ENCODE assay signal across 14 cellular contexts in genomic region chr2:198098918-198099317, GRCh38.
DNase-seq lines count a peak whose midpoint lies in the region; ATAC-seq and TF ChIP-seq lines count a peak whose summit lies in the region.
"Had no signal": no experiment of that assay in that cellular context is flagged by ENCODE, and none has a peak within 500 bp of the region (broad histone marks: within the 10 kb centered on the region; RNA-seq: fewer than 3 reads in every experiment).

No MANE protein-coding gene starts in this region.

- H3K27ac Mint-ChIP-seq in mesothelial cell of epicardium, result no peak overlapping the region
- H3K27ac Mint-ChIP-seq: activated T-cell treated with anti-CD3 and anti-CD28 coated beads, Interleukin-2, amount 50 U/mL, for 24 hours had no signal

- H3K4me2 ChIP-seq in SK-N-SH, result peak overlapping the region; percentile 41; the same call in 1 of the 2 replicates

- no peak overlapping the region for H3K4me3 ChIP-seq in SK-N-SH (ENCODE audit: low read depth in 2 of 2, low read length in 1 of 2)
- H3K4me3 ChIP-seq: heart right ventricle, right atrium auricular region had no signal

- no peaks in the 10 kb centered on the region for H3K27me3 ChIP-seq in SK-N-SH (ENCODE audit: insufficient read depth)
- H3K27me3 ChIP-seq: heart right ventricle, right atrium auricular region had no signal

- H3K9ac ChIP-seq in SK-N-SH, result no peak overlapping the region

- CTCF ChIA-PET in SK-N-SH (lab: Yijun Ruan, JAX), result interaction anchor here (0.6 to 1.2 kb wide), 4 partner anchors 11 to 198 kb away, joined by 3 to 4 read pairs (median 4); no protein-coding TSS in a partner anchor

- no peak; a peak in 1 of 4 replicates for TF ChIP-seq EP300 in SK-N-SH (IDR thresholded peaks at IDR 0.05; ENCODE audit: borderline replicate concordance in 1 of 2, low read depth in 1 of 2, low read length in 1 of 2)

- peak overlapping the region; percentile 54 to 79; a peak in 3 of 4 replicates for H3K27ac ChIP-seq in SK-N-SH (ENCODE audit: low read depth in 2 of 2, low read length in 1 of 2)
- H3K27ac ChIP-seq: C4-2B, heart right ventricle, right atrium auricular region had no signal

- no peaks in the 10 kb centered on the region for H3K9me3 Mint-ChIP-seq in mesothelial cell of epicardium
- H3K9me3 Mint-ChIP-seq: activated T-cell treated with anti-CD3 and anti-CD28 coated beads, Interleukin-2, amount 50 U/mL, for 24 hours had no signal

- H3K9me3 ChIP-seq in SK-N-SH, result no peaks in the 10 kb centered on the region
- H3K9me3 ChIP-seq: heart right ventricle, right atrium auricular region had no signal

- H3K27me3 Mint-ChIP-seq in mesothelial cell of epicardium (ENCODE audit: low read depth), result peaks cover 23% of the 10 kb centered on the region
- H3K27me3 Mint-ChIP-seq: activated T-cell treated with anti-CD3 and anti-CD28 coated beads, Interleukin-2, amount 50 U/mL, for 24 hours had no signal

- no peaks in the 10 kb centered on the region for H3K36me3 Mint-ChIP-seq in mesothelial cell of epicardium

- TF ChIP-seq CTCF in SK-N-SH (IDR thresholded peaks at IDR 0.05), result no peak
- no peak for TF ChIP-seq CTCF in mesothelial cell of epicardium (IDR thresholded peaks at IDR 0.05; ENCODE audit: unreplicated experiment)

- peaks cover 0 to 25% of the 10 kb centered on the region in 2 experiments for H3K36me3 ChIP-seq in SK-N-SH (replicated peaks in 1 of 2; ENCODE audit: control insufficient read depth in 1 of 2, insufficient read depth in 2 of 2, low read length in 1 of 2)
- H3K36me3 ChIP-seq: right atrium auricular region had no signal

- no peaks in the 10 kb centered on the region for H4K20me1 ChIP-seq in SK-N-SH (ENCODE audit: insufficient read depth)

- no peaks in the 10 kb centered on the region for H3K9me2 ChIP-seq in SK-N-SH

- no peaks in the 10 kb centered on the region for H3K79me2 ChIP-seq in SK-N-SH (ENCODE audit: insufficient read depth)

- peak overlapping the region; percentile 50; the same call in 1 of the 2 replicates for H2AFZ ChIP-seq in SK-N-SH (ENCODE audit: low read depth)

- H3F3A ChIP-seq in SK-N-SH (replicated peaks; ENCODE audit: insufficient read depth), result peaks cover 5% of the 10 kb centered on the region

- DNase-seq in ELF-1 (ENCODE audit: low read depth, low spot score) (peak; percentile 1), SK-N-SH (peak; percentile 15), globus pallidus (ENCODE audit: low spot score) (peak; percentile 92), occipital lobe (lab: John Stamatoyannopoulos, UW) (peak; percentile 13), COR-L47 (lab: John Stamatoyannopoulos, UW) (no peak), mesothelial cell of epicardium (ENCODE audit: low spot score in 2 of 2, unreplicated experiment in 2 of 2) (no peak)
- no peak for DNase-seq in activated CD4-positive, alpha-beta T cell treated with anti-CD3 and anti-CD28 coated beads for 1 hour
- DNase-seq: activated T-cell treated with anti-CD3 and anti-CD28 coated beads, Interleukin-2, amount 50 U/mL, for 24 hours; heart right ventricle; KG1; NCI-H2081 treated with DMSO at 0.1 percent for 48 hours had no signal

- H3K4me3 Mint-ChIP-seq in mesothelial cell of epicardium, result no peak overlapping the region
- H3K4me3 Mint-ChIP-seq: activated T-cell treated with anti-CD3 and anti-CD28 coated beads, Interleukin-2, amount 50 U/mL, for 24 hours had no signal

- POLR2A ChIA-PET in SK-N-SH (lab: Yijun Ruan, JAX), result no interaction called here

- no peak for ATAC-seq in HG03135 (IDR thresholded peaks at IDR 0.05; ENCODE audit: unreplicated experiment)

- H3K4me1 Mint-ChIP-seq in mesothelial cell of epicardium, result peaks cover 6% of the 10 kb centered on the region

- no peak for TF ChIP-seq RAD21 in SK-N-SH (IDR thresholded peaks at IDR 0.05; ENCODE audit: low read length)

- 30% methylated on average over 6 of the region's 6 CpGs for WGBS in SK-N-SH (ENCODE audit: low lambda C conversion rate)

- H3K4me1 ChIP-seq in SK-N-SH (ENCODE audit: control insufficient read depth in 1 of 2, insufficient read depth in 2 of 2, low read depth in 1 of 2, low read length in 1 of 2), result peaks cover 3 to 5% of the 10 kb centered on the region in 2 experiments; a peak in 3 of 4 replicates

TF ChIP-seq in SK-N-SH, 30 proteins besides CTCF, POLR2A, EP300 and RAD21 (continues in another document):
- TF ChIP-seq MAX (IDR thresholded peaks at IDR 0.05; ENCODE audit: low read depth), result 0 out of 2 replicates have a peak, but pooled peaks have one; percentile 30
- 0 out of 2 replicates have a peak, but pooled peaks have one; percentile 25 for TF ChIP-seq FOXM1 (IDR thresholded peaks at IDR 0.05; ENCODE audit: low read depth)
- TF ChIP-seq GATA2 (CRISPR knock-in tag; IDR thresholded peaks at IDR 0.05), result peak; percentile 78
- 0 out of 2 replicates have a peak, but pooled peaks have one; percentile 31 for TF ChIP-seq YY1 (IDR thresholded peaks at IDR 0.05; ENCODE audit: low read depth)
- TF ChIP-seq RXRA (IDR thresholded peaks at IDR 0.05; ENCODE audit: borderline replicate concordance, low read depth), result peak; percentile 7; the same call in 1 of the 2 replicates
- peak; percentile 22; the same call in 1 of the 2 replicates for TF ChIP-seq FOSL2 (IDR thresholded peaks at IDR 0.05; ENCODE audit: borderline replicate concordance, low read depth)
- no peak for TF ChIP-seq MEF2A (IDR thresholded peaks at IDR 0.05; ENCODE audit: borderline replicate concordance, low read depth)
- no peak for TF ChIP-seq RCOR1 (IDR thresholded peaks at IDR 0.05; ENCODE audit: low read length)
- no peak for TF ChIP-seq SMC3 (IDR thresholded peaks at IDR 0.05; ENCODE audit: low read depth, low read length)
- TF ChIP-seq NRF1 (IDR thresholded peaks at IDR 0.05; ENCODE audit: low read depth, low read length), result no peak
- no peak for TF ChIP-seq SIN3A (IDR thresholded peaks at IDR 0.05; ENCODE audit: borderline replicate concordance, low read depth, low read length)
- TF ChIP-seq POLR2AphosphoS5 (IDR thresholded peaks at IDR 0.05; ENCODE audit: low read depth, low read length), result no peak
- TF ChIP-seq USF2 (IDR thresholded peaks at IDR 0.05; ENCODE audit: borderline replicate concordance, low read depth, low read length), result no peak
- TF ChIP-seq FOXJ3 (CRISPR knock-in tag; IDR thresholded peaks at IDR 0.05), result no peak
- TF ChIP-seq JUND (IDR thresholded peaks at IDR 0.05), result no peak
- no peak for TF ChIP-seq REST (IDR thresholded peaks at IDR 0.05; ENCODE audit: low read depth, low read length)
- TF ChIP-seq GABPA (IDR thresholded peaks at IDR 0.05; ENCODE audit: low read depth), result no peak
- TF ChIP-seq RFX5 (IDR thresholded peaks at IDR 0.05; ENCODE audit: low read length), result no peak
- TF ChIP-seq EZH2phosphoT487 (IDR thresholded peaks at IDR 0.05; ENCODE audit: borderline replicate concordance, low read depth), result no peak
- peak; percentile 56 for TF ChIP-seq TCF12 (IDR thresholded peaks at IDR 0.05)
- TF ChIP-seq TAF1 (IDR thresholded peaks at IDR 0.05; ENCODE audit: borderline replicate concordance, low read depth, low read length), result no peak
- no peak; the same call in 1 of the 2 replicates for TF ChIP-seq NFIC (IDR thresholded peaks at IDR 0.05; ENCODE audit: borderline replicate concordance)
- peak; percentile 48 for TF ChIP-seq PBX3 (IDR thresholded peaks at IDR 0.05)
- TF ChIP-seq CHD2 (IDR thresholded peaks at IDR 0.05; ENCODE audit: low read length, partially characterized antibody), result no peak

Comparison
In these comparisons a context has a peak if more than half of its experiments do, and no peak if none do; other contexts are left out.
1. DNase-seq: peak in ELF-1 (single experiment), SK-N-SH (single experiment), globus pallidus (single experiment) and occipital lobe (single experiment); none in COR-L47 (single experiment), mesothelial cell of epicardium (0 of 2) and activated CD4-positive, alpha-beta T cell treated with anti-CD3 and anti-CD28 coated beads for 1 hour (single experiment).